1 cellular context compared by ENCODE assay signal in the genomic region with DNA sequence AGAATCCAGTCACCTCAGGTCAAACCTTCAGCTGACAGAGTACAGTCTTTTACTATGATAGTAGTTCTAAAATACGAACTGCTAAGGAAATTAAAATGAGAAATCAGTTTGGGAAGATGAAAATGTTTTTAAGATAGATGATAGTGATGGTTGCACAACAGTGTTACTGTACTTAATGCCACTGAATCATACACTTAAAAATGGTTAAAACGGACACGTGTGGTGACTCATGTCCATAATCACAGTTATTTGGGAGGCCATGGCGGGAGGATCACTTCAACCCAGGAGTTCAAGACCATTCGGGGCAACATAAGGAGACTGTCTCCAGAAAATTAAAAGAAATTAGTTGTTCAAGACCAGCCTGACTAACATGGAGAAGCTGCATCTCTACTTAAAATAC.
TF ChIP-seq lines count a peak whose summit lies in the region.

No MANE protein-coding gene starts in this region.

TF ChIP-seq in WTC11, 78 proteins besides CTCF, POLR2A, EP300 and RAD21 (continued from another document):
- TF ChIP-seq ZNF532 (CRISPR knock-in tag; IDR thresholded peaks at IDR 0.05; ENCODE audit: borderline replicate concordance): no peak
- no peak for TF ChIP-seq CREM (CRISPR knock-in tag; IDR thresholded peaks at IDR 0.05)
- TF ChIP-seq CREB1 (CRISPR knock-in tag; IDR thresholded peaks at IDR 0.05): no peak
